8 cellular contexts compared by ENCODE assay signal in the genomic region with DNA sequence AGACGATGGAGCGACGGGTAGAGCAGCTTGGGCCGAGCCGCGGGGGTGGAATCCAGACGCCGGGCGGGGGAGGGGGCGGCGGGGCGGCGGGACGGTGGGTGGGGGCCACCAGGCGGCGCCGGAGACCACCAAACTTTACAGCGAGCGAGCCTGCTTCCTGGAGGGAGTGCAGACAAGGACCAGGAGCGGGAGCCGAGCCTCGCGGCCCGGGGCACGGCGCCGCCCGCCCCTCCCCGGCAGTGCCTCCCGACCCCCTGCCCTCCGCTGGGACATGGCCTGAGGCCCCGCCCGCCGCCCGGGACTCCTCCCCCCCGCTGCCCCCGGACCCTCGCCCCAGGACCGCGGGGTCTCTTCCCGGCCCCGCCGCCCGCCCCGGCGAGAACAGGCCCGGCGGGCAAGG. TPM values are rescaled to one million over a fixed set of nuclear protein-coding genes. Genes with fewer than 3 reads are reported as not detected.
A peak's percentile ranks its signal among the peaks of the same experiment; 100 is the strongest.
DNase-seq lines count a peak whose midpoint lies in the region; ATAC-seq and TF ChIP-seq lines count a peak whose summit lies in the region.
"Not testable (repeated sequence)": the region's sequence is repeated elsewhere in the genome, so short reads cannot be mapped to it uniquely, and the experiment has no call there.

No MANE protein-coding gene starts in this region.

- H3K4me1 ChIP-seq in ascending aorta: peaks cover 9 to 30% of the 10 kb centered on the region in 2 donors
- H3K4me1 ChIP-seq in heart left ventricle: peaks cover 0 to 58% (median 44%) of the 10 kb centered on the region in 12 donors
- peaks cover 29% of the 10 kb centered on the region for H3K4me1 ChIP-seq in suprapubic skin

- not testable (repeated sequence) for TF ChIP-seq EP300 in suprapubic skin (IDR thresholded peaks at IDR 0.05)

- not testable (repeated sequence) for TF ChIP-seq POLR2A in heart left ventricle (IDR thresholded peaks at IDR 0.05); suprapubic skin (IDR thresholded peaks at IDR 0.05)

- H3K27ac ChIP-seq in VCaP (peak overlapping the region; percentile 67), ascending aorta (peak overlapping the region; percentile 85 to 88), heart left ventricle (peak overlapping the region; percentile 41 to 94 (median 92)), suprapubic skin (peak overlapping the region; percentile 90)

- intact Hi-C loops in ascending aorta (cut with DNase I) (loop anchor here (10.0 kb wide), 3 partner anchors 209 to 1989 kb away; a partner anchor contains a TSS), heart left ventricle (cut with DNase I) (loop anchor here in 6 of 10 donors (5.0 to 10.0 kb wide), 3 partner anchors 139 to 209 kb away; a partner anchor contains a TSS)

- H3K27me3 ChIP-seq in MG63, ascending aorta, heart left ventricle, suprapubic skin: not testable (repeated sequence)

- DNase-seq in MG63 (peak; percentile 42), heart left ventricle (peak; percentile 48 to 73 (median 62))
- DNase-seq in ascending aorta (ENCODE audit: low spot score in 2 of 2); omental fat pad (ENCODE audit: low spot score); suprapubic skin (ENCODE audit: low spot score in 2 of 2): not testable (repeated sequence)

- 0 to 1% (median 0%) methylated on average over 4 to 33 of the region's 48 CpGs for WGBS in heart left ventricle, 4 donors
- WGBS in suprapubic skin: 0% methylated on average over 12 of the region's 48 CpGs

- ATAC-seq in GM18502 (IDR thresholded peaks at IDR 0.05; ENCODE audit: poor library complexity, unreplicated experiment) (peak; percentile 14), HG02623 (IDR thresholded peaks at IDR 0.05; ENCODE audit: unreplicated experiment) (peak; percentile 11), heart left ventricle (peak in 3 of 4 donors; percentile 25 to 49 (median 44)), omental fat pad (ENCODE audit: low FRiP score) (peak; percentile 41)

- H3K36me3 ChIP-seq in MG63 (peaks cover 28% of the 10 kb centered on the region), heart left ventricle (peaks cover 0 to 35% (median 23%) of the 10 kb centered on the region in 9 donors)
- H3K36me3 ChIP-seq in ascending aorta, suprapubic skin: not testable (repeated sequence)

- H3K4me3 ChIP-seq in MG63: peak overlapping the region; percentile 75
- H3K4me3 ChIP-seq in ascending aorta: peak overlapping the region; percentile 67 to 69
- peak overlapping the region; percentile 45 to 90 (median 72) for H3K4me3 ChIP-seq in heart left ventricle
- H3K4me3 ChIP-seq in suprapubic skin: peak overlapping the region; percentile 67

- not testable (repeated sequence) for TF ChIP-seq CTCF in VCaP (conservative IDR thresholded peaks at IDR 0.05); omental fat pad (IDR thresholded peaks at IDR 0.05); suprapubic skin (IDR thresholded peaks at IDR 0.05)
- peak in 1 of 3 experiments; percentile 44 for TF ChIP-seq CTCF in ascending aorta (IDR thresholded peaks at IDR 0.05)
- peak in 9 of 12 donors; percentile 4 to 48 (median 39) for TF ChIP-seq CTCF in heart left ventricle (IDR thresholded peaks at IDR 0.05)

- not testable (repeated sequence) for H3K9me3 ChIP-seq in MG63, ascending aorta, heart left ventricle, suprapubic skin

RNA-seq across cellular contexts. Expression of a gene that starts 0.4 kb away (rescaled TPM):
- 12.9 and 17.2 TPM in 2 replicates for total RNA-seq in MG63 (2014; rRNA removed; shearing (Covaris generic); ENCODE audit: low replicate concordance)
- total RNA-seq in ascending aorta: 20.6 TPM
- total RNA-seq in heart left ventricle: 10 to 100 TPM in 7 of 9 donors, 1 to 10 TPM in 2; 9.4 to 12.7 (median 10.2) TPM
- polyA plus RNA-seq in heart left ventricle: 10 to 100 TPM in 1 of 2 donors, 1 to 10 TPM in 1; 4.0 to 12.6 TPM
- 10 to 100 TPM; 18.3 to 26.1 (median 21.6) TPM for total RNA-seq in omental fat pad
- 10 to 100 TPM; 13.9 to 18.9 (median 16.1) TPM for total RNA-seq in suprapubic skin

RNA-seq across cellular contexts. Expression of a gene that starts 27.4 kb away (rescaled TPM):
- total RNA-seq in MG63 (2014; rRNA removed; shearing (Covaris generic); ENCODE audit: low replicate concordance): 33.7 and 39.4 TPM in 2 replicates
- total RNA-seq in ascending aorta (2.1 TPM), heart left ventricle (10 to 100 TPM; 10.9 to 24.1 (median 21.4) TPM), omental fat pad (10 to 100 TPM; 10.0 to 21.1 (median 12.8) TPM), suprapubic skin (10 to 100 TPM in 3 of 4 donors, 1 to 10 TPM in 1; 9.5 to 16.5 (median 12.2) TPM)
- polyA plus RNA-seq in heart left ventricle: 10 to 100 TPM in 1 of 2 donors, 1 to 10 TPM in 1; 8.5 to 25.5 TPM
